In the genomic region with DNA sequence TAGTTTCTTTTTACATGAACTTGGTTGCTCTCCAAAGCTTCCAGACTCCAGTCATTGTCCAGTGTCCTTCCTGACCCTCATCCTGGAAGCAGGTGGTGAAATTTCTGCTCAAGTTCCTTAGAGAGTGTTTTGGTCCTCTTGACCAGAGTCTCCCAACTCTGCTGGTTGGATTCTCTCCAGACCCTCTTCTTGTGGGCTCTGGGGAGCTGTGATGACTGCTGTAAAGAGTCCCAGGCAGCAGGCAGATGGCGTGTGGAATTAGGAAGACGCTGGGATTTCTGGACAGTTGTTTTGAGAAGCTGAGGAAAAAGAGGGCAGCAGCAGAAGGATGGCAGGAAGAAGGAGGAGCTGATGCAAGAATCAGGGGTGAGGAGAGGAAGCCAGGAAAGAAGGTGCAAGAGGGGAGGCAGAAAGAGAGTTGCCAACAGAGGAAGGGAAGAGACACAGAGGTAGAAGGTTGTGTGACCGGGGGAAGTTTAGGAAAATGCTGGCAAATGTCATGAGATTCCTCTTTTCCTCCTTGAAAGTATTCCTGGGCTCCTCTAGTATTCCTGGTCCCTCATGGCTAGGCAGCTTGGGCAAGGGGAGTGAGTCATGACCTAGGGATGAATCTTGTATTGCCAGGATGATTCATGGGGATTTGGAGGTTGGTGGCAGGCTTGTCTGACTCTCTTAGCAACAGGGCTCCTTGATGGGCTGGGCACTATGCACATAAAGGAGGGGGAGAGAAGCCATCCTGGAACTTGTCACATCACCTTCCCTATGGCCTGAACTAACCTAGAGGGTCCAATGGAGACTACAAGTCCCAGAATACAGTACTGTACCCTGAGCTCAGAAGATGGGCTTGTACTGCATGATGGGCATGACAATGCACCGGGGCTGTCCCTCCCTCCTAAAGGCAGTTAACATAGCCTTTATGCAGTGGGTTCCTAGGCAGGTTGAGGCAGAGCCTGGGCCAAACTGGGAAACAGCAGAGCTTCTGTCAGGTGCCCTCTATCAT, we compare ENCODE assay signal across 14 cellular contexts. TPM values are rescaled to one million over a fixed set of nuclear protein-coding genes. Genes with fewer than 3 reads are reported as not detected.
DNase-seq lines count a peak whose midpoint lies in the region; ATAC-seq, FAIRE-seq and TF ChIP-seq lines count a peak whose summit lies in the region.
"Had no signal": no experiment of that assay in that cellular context is flagged by ENCODE, and none has a peak within 500 bp of the region (broad histone marks: within the 10 kb centered on the region; RNA-seq: fewer than 3 reads in every experiment).

No MANE protein-coding gene starts in this region.

- peaks cover 2% of the 10 kb centered on the region for H3K4me1 ChIP-seq in astrocyte (ENCODE audit: insufficient read depth, low read length)
- H3K4me1 ChIP-seq in mesendoderm (ENCODE audit: control insufficient read depth, low read depth, low read length) = peaks cover 6% of the 10 kb centered on the region
- no peaks in the 10 kb centered on the region for H3K4me1 ChIP-seq in small intestine (ENCODE audit: control insufficient read depth in 2 of 2, insufficient read depth in 1 of 2, low read depth in 1 of 2, low read length in 1 of 2)
- H3K4me1 ChIP-seq: HAP-1 had no signal

- H4K8ac ChIP-seq in mesendoderm (ENCODE audit: low read depth, low read length) = no peak overlapping the region

- WGBS in mesendoderm (ENCODE audit: extremely low coverage, insufficient coverage, low lambda C conversion rate) = no CpG with 5 or more reads among the region's 4 CpGs
- WGBS in small intestine, 3 donors = 40 to 61% (median 42%) methylated on average over 4 of the region's 4 CpGs

- H3K18ac ChIP-seq in mesendoderm (ENCODE audit: low read length) = no peak overlapping the region

- H3K4me3 Mint-ChIP-seq in astrocyte (ENCODE audit: unreplicated experiment) = peak overlapping the region; percentile 2
- H3K4me3 Mint-ChIP-seq in activated T-cell treated with anti-CD3 and anti-CD28 coated beads, Interleukin-2, amount 50 U/mL, for 4 hours = no peak overlapping the region
- H3K4me3 Mint-ChIP-seq: dendritic cell treated with granulocyte-macrophage colony-stimulating factor and Interleukin-4, amounts not matched to agents 40 ng/mL and 50 ng/mL, for 4 days; naive B cell had no signal

- H3K79me2 ChIP-seq in astrocyte (ENCODE audit: insufficient read depth, low read length) = no peaks in the 10 kb centered on the region
- no peaks in the 10 kb centered on the region for H3K79me2 ChIP-seq in mesendoderm (ENCODE audit: control insufficient read depth, insufficient read depth, low read length)

- H3K27me3 Mint-ChIP-seq in astrocyte (ENCODE audit: low read depth, unreplicated experiment) = peaks cover 60% of the 10 kb centered on the region
- H3K27me3 Mint-ChIP-seq in activated T-cell treated with anti-CD3 and anti-CD28 coated beads, Interleukin-2, amount 50 U/mL, for 4 hours (ENCODE audit: low read depth) = peaks cover 66% of the 10 kb centered on the region

- no peak overlapping the region for H2BK15ac ChIP-seq in mesendoderm (replicated peaks; ENCODE audit: low read depth)

- H3K36me3 ChIP-seq in MG63 (no peaks in the 10 kb centered on the region), astrocyte (ENCODE audit: insufficient read depth, low read length) (no peaks in the 10 kb centered on the region), mesendoderm (ENCODE audit: control insufficient read depth, insufficient read depth, low read length) (no peaks in the 10 kb centered on the region), small intestine (ENCODE audit: control insufficient read depth in 2 of 2, insufficient read depth in 2 of 2, low read length in 2 of 2) (no peaks in the 10 kb centered on the region)
- H3K36me3 ChIP-seq: HAP-1, spleen had no signal

- H3K9me3 Mint-ChIP-seq in astrocyte (ENCODE audit: unreplicated experiment) = peaks cover 2% of the 10 kb centered on the region
- no peaks in the 10 kb centered on the region for H3K9me3 Mint-ChIP-seq in activated T-cell treated with anti-CD3 and anti-CD28 coated beads, Interleukin-2, amount 50 U/mL, for 4 hours
- H3K9me3 Mint-ChIP-seq: dendritic cell treated with granulocyte-macrophage colony-stimulating factor and Interleukin-4, amounts not matched to agents 40 ng/mL and 50 ng/mL, for 4 days had no signal

- H3K79me1 ChIP-seq in mesendoderm (ENCODE audit: low read length) = no peaks in the 10 kb centered on the region

- H3K4me2 ChIP-seq in astrocyte (ENCODE audit: low read length) (no peak overlapping the region), mesendoderm (ENCODE audit: low read length) (no peak overlapping the region)

- DNase-seq in ELR (ENCODE audit: low read depth) (peak; percentile 77), MG63 (peak; percentile 81), astrocyte (ENCODE audit: low read depth) (peak; percentile 33), mesendoderm (peak; percentile 74), small intestine (no peak)
- no peak for DNase-seq in activated T-cell treated with anti-CD3 and anti-CD28 coated beads, Interleukin-2, amount 50 U/mL, for 4 hours
- DNase-seq: DND-41, naive B cell, NCI-H1436, spleen had no signal

- peaks cover 16% of the 10 kb centered on the region for H3K27me3 ChIP-seq in MG63
- peaks cover 45% of the 10 kb centered on the region for H3K27me3 ChIP-seq in astrocyte (ENCODE audit: insufficient read depth, low read length)
- peaks cover 10% of the 10 kb centered on the region for H3K27me3 ChIP-seq in mesendoderm (ENCODE audit: insufficient read depth, low read length, poor library complexity)
- peaks cover 10 to 30% of the 10 kb centered on the region in 2 donors for H3K27me3 ChIP-seq in small intestine (ENCODE audit: control insufficient read depth in 2 of 2, insufficient read depth in 2 of 2, low read length in 2 of 2)

- H3K9ac ChIP-seq in astrocyte (ENCODE audit: low read length) = no peak overlapping the region
- H3K9ac ChIP-seq in mesendoderm (ENCODE audit: low read length) = peak overlapping the region; percentile 11

- H4K5ac ChIP-seq in mesendoderm (ENCODE audit: low read length) = no peak overlapping the region

- H3K4me1 Mint-ChIP-seq in astrocyte (ENCODE audit: low read depth, unreplicated experiment) = peaks cover 11% of the 10 kb centered on the region
- peaks cover 4% of the 10 kb centered on the region for H3K4me1 Mint-ChIP-seq in activated T-cell treated with anti-CD3 and anti-CD28 coated beads, Interleukin-2, amount 50 U/mL, for 4 hours (ENCODE audit: low read depth)

- no peak for ATAC-seq in activated T-cell treated with anti-CD3 and anti-CD28 coated beads, Interleukin-2, amount 50 U/mL, for 4 hours
- no peak for ATAC-seq in HG03196 (IDR thresholded peaks at IDR 0.05; ENCODE audit: unreplicated experiment)
- ATAC-seq: Right ventricle myocardium inferior had no signal

- H3K27ac Mint-ChIP-seq in astrocyte (ENCODE audit: unreplicated experiment) = no peak overlapping the region
- H3K27ac Mint-ChIP-seq: dendritic cell treated with granulocyte-macrophage colony-stimulating factor and Interleukin-4, amounts not matched to agents 40 ng/mL and 50 ng/mL, for 4 days; naive B cell had no signal

- H3K9me3 ChIP-seq in MG63 = no peaks in the 10 kb centered on the region
- no peaks in the 10 kb centered on the region for H3K9me3 ChIP-seq in astrocyte (ENCODE audit: insufficient read depth, low read depth, low read length)
- no peaks in the 10 kb centered on the region for H3K9me3 ChIP-seq in small intestine (ENCODE audit: control insufficient read depth, low read depth)
- H3K9me3 ChIP-seq: HAP-1, spleen had no signal

- no peak overlapping the region for H3K4ac ChIP-seq in mesendoderm (ENCODE audit: low read depth, low read length)

- H2BK5ac ChIP-seq in mesendoderm (ENCODE audit: low read length) = no peak overlapping the region

- H3K36me3 Mint-ChIP-seq in astrocyte (ENCODE audit: low read depth, unreplicated experiment) = peaks cover 2% of the 10 kb centered on the region
- no peaks in the 10 kb centered on the region for H3K36me3 Mint-ChIP-seq in activated T-cell treated with anti-CD3 and anti-CD28 coated beads, Interleukin-2, amount 50 U/mL, for 4 hours (ENCODE audit: insufficient read depth)

- H3K27ac ChIP-seq in astrocyte (ENCODE audit: low read depth, low read length) (no peak overlapping the region), mesendoderm (ENCODE audit: low read depth, low read length) (no peak overlapping the region), small intestine (ENCODE audit: low read depth in 1 of 2, low read length in 1 of 2) (no peak overlapping the region)
- H3K27ac ChIP-seq: spleen had no signal

- H4K20me1 ChIP-seq in astrocyte (ENCODE audit: insufficient read depth, low read length) = peaks cover 2% of the 10 kb centered on the region

- H2AFZ ChIP-seq in astrocyte (ENCODE audit: low read depth, low read length) = no peak overlapping the region

- FAIRE-seq in astrocyte (lab: Jason Lieb, UNC) = no peak
- no peak for FAIRE-seq in small intestine (lab: Jason Lieb, UNC)

- H3K23ac ChIP-seq in mesendoderm (ENCODE audit: low read length) = no peak overlapping the region

- H2BK120ac ChIP-seq in mesendoderm (ENCODE audit: low read depth, low read length) = no peak overlapping the region

- H2AK5ac ChIP-seq in mesendoderm (ENCODE audit: low read length) = peak overlapping the region; percentile 27

- H3K4me3 ChIP-seq in MG63 (no peak overlapping the region), astrocyte (ENCODE audit: insufficient read depth, low read depth, low read length) (no peak overlapping the region), mesendoderm (ENCODE audit: low read length) (no peak overlapping the region), small intestine (ENCODE audit: low read depth in 1 of 2, low read length in 2 of 2) (no peak overlapping the region)
- H3K4me3 ChIP-seq: HAP-1, spleen had no signal

- H3K56ac ChIP-seq in mesendoderm (ENCODE audit: low read length) = no peak overlapping the region

- TF ChIP-seq CTCF in astrocyte (IDR thresholded peaks at IDR 0.05; ENCODE audit: insufficient read depth, low read depth, low read length) = no peak

RNA-seq across cellular contexts. Expression of a gene that starts 1.9 kb away (rescaled TPM):
- not detected in 2 replicates for total RNA-seq in MG63 (2014; rRNA removed; shearing (Covaris generic); ENCODE audit: low replicate concordance)
- not detected in 2 replicates for total RNA-seq in astrocyte
- polyA plus RNA-seq in mesendoderm (2013, experiment 1 of 2) = 0.31 TPM
- polyA plus RNA-seq in mesendoderm (2013, experiment 2 of 2) = 0.36 TPM
- 1 to 10 TPM in 1 of 3 donors, not detected in 2; 1.1 TPM for polyA plus RNA-seq in small intestine
- total RNA-seq in activated T-cell treated with anti-CD3 and anti-CD28 coated beads, Interleukin-2, amount 50 U/mL, for 4 hours = not detected
- total RNA-seq: Right ventricle myocardium inferior had no signal
- polyA plus RNA-seq: spleen had no signal

RNA-seq across cellular contexts. Expression of a gene that starts 35.2 kb away (rescaled TPM):
- total RNA-seq in MG63 (2014; rRNA removed; shearing (Covaris generic); ENCODE audit: low replicate concordance) = 0.69 and 1.6 TPM in 2 replicates
- 1.8 and 2.6 TPM in 2 replicates for total RNA-seq in astrocyte
- polyA plus RNA-seq in mesendoderm (2013, experiment 1 of 2) = 10.3 TPM
- polyA plus RNA-seq in mesendoderm (2013, experiment 2 of 2) = 10.9 TPM
- polyA plus RNA-seq in small intestine = 10 to 100 TPM in 2 of 3 donors, 1 to 10 TPM in 1; 2.9 to 13.8 (median 10.5) TPM
- total RNA-seq in activated T-cell treated with anti-CD3 and anti-CD28 coated beads, Interleukin-2, amount 50 U/mL, for 4 hours = 1 to 10 TPM; 1.2 to 1.7 (median 1.5) TPM

RNA-seq across cellular contexts. Expression of a gene that starts 56.4 kb away (rescaled TPM):
- 4.8 and 8.4 TPM in 2 replicates for total RNA-seq in MG63 (2014; rRNA removed; shearing (Covaris generic); ENCODE audit: low replicate concordance)
- 41.6 and 46.7 TPM in 2 replicates for total RNA-seq in astrocyte
- 24.4 TPM for polyA plus RNA-seq in mesendoderm (2013, experiment 1 of 2)
- 25.2 TPM for polyA plus RNA-seq in mesendoderm (2013, experiment 2 of 2)
- 10 to 100 TPM in 2 of 3 donors, 1 to 10 TPM in 1; 6.5 to 15.2 (median 15.0) TPM for polyA plus RNA-seq in small intestine
- total RNA-seq in activated T-cell treated with anti-CD3 and anti-CD28 coated beads, Interleukin-2, amount 50 U/mL, for 4 hours = 10 to 100 TPM; 45.2 to 48.6 (median 47.8) TPM

Comparison
In these comparisons a context has a peak if more than half of its experiments do, and no peak if none do; other contexts are left out.
1. DNase-seq: peak in ELR (single experiment), MG63 (single experiment), astrocyte (single experiment) and mesendoderm (single experiment); none in small intestine (single experiment) and activated T-cell treated with anti-CD3 and anti-CD28 coated beads, Interleukin-2, amount 50 U/mL, for 4 hours (single experiment).